Comparison of ENCODE assay signal across 12 cellular contexts in genomic region chr16:2038359-2039285, GRCh38. TPM values are rescaled to one million over a fixed set of nuclear protein-coding genes. Genes with fewer than 3 reads are reported as not detected.
DNase-seq lines count a peak whose midpoint lies in the region; ATAC-seq and TF ChIP-seq lines count a peak whose summit lies in the region.
"Had no signal": no experiment of that assay in that cellular context is flagged by ENCODE, and none has a peak within 500 bp of the region (broad histone marks: within the 10 kb centered on the region; RNA-seq: fewer than 3 reads in every experiment).

No MANE protein-coding gene starts in this region.

- intact Hi-C loops in lower lobe of right lung (cut with DNase I): no loop called here

- H3K4me3 Mint-ChIP-seq in effector memory CD8-positive, alpha-beta T cell: no peak overlapping the region

- H3K27me3 Mint-ChIP-seq in effector memory CD8-positive, alpha-beta T cell: no peaks in the 10 kb centered on the region

- DNase-seq in lower lobe of right lung: no peak
- no peak for DNase-seq in effector memory CD8-positive, alpha-beta T cell
- no peak for DNase-seq in germinal center (ENCODE audit: low spot score)
- DNase-seq in Karpas-422: no peak
- DNase-seq in AG20443 (ENCODE audit: low spot score): no peak
- DNase-seq: cerebellar nuclear complex, mammary epithelial cell, NCI-H1694 treated with DMSO at 0.1 percent for 48 hours, OCI-M1 had no signal

- no peaks in the 10 kb centered on the region for H3K9me3 ChIP-seq in HEK293 (ENCODE audit: control insufficient read depth, insufficient read depth, low read depth, low read length)
- H3K9me3 ChIP-seq in lower lobe of right lung: no peaks in the 10 kb centered on the region
- no peaks in the 10 kb centered on the region for H3K9me3 ChIP-seq in subcutaneous abdominal adipose tissue (ENCODE audit: control insufficient read depth in 5 of 5, low read length in 5 of 5)
- H3K9me3 ChIP-seq in Karpas-422 (ENCODE audit: low read length): no peaks in the 10 kb centered on the region

- H4K20me1 ChIP-seq in Karpas-422 (ENCODE audit: insufficient read depth, low read depth, low read length): no peaks in the 10 kb centered on the region

- H3K4me3 ChIP-seq in HEK293 (ENCODE audit: low read depth, low read length) (no peak overlapping the region), lower lobe of right lung (peak overlapping the region; percentile 31), subcutaneous abdominal adipose tissue (ENCODE audit: low read depth in 1 of 5, low read length in 5 of 5) (peak overlapping the region in 1 of 5 donors; percentile 3), Karpas-422 (ENCODE audit: low read length) (no peak overlapping the region)

- no peaks in the 10 kb centered on the region for H3K9me3 Mint-ChIP-seq in effector memory CD8-positive, alpha-beta T cell

- no peaks in the 10 kb centered on the region for H3K79me2 ChIP-seq in Karpas-422 (ENCODE audit: low read length)

- peaks cover 0 to 19% of the 10 kb centered on the region in 2 experiments; a peak in 2 of 3 replicates for H3K36me3 ChIP-seq in HEK293 (ENCODE audit: control insufficient read depth in 2 of 2, insufficient read depth in 1 of 2, low read length in 2 of 2)
- peaks cover 33% of the 10 kb centered on the region for H3K36me3 ChIP-seq in lower lobe of right lung
- H3K36me3 ChIP-seq in subcutaneous abdominal adipose tissue (ENCODE audit: control insufficient read depth in 5 of 5, insufficient read depth in 5 of 5, low read length in 5 of 5): peaks cover 0 to 17% (median 15%) of the 10 kb centered on the region in 5 donors
- no peaks in the 10 kb centered on the region for H3K36me3 ChIP-seq in Karpas-422 (ENCODE audit: insufficient read depth, low read length)

- peak overlapping the region in 1 of 5 donors; percentile 43 for H3K9ac ChIP-seq in subcutaneous abdominal adipose tissue (ENCODE audit: low read length in 5 of 5)
- H3K9ac ChIP-seq in Karpas-422 (ENCODE audit: low read length): no peak overlapping the region

- CTCF ChIA-PET in HEK293 (lab: Yijun Ruan, JAX): no interaction called here

- POLR2A ChIA-PET in HEK293 (lab: Yijun Ruan, JAX): interaction anchor here (1.3 to 2.4 kb wide), 2 partner anchors 9 to 11 kb away, joined by 4 to 6 read pairs; partner anchors contain the start of genes NTHL1 and TSC2

- H3K4me1 ChIP-seq in HEK293 (ENCODE audit: control insufficient read depth, insufficient read depth, low read length) (peaks cover 4% of the 10 kb centered on the region; the same call in 1 of the 2 replicates), lower lobe of right lung (peaks cover 93% of the 10 kb centered on the region), subcutaneous abdominal adipose tissue (ENCODE audit: control insufficient read depth in 5 of 5, insufficient read depth in 5 of 5, low read length in 5 of 5) (peaks cover 4 to 87% (median 78%) of the 10 kb centered on the region in 5 donors), Karpas-422 (ENCODE audit: low read length) (no peaks in the 10 kb centered on the region)

- no peak overlapping the region for H3K4me2 ChIP-seq in Karpas-422 (ENCODE audit: low read depth, low read length, poor library complexity, severe bottlenecking)

- H3K27ac ChIP-seq in HEK293 (ENCODE audit: extremely low read depth, low read depth, low read length) (no peak overlapping the region), cingulate gyrus (ENCODE audit: low read depth, low read length) (peak overlapping the region; percentile 29), lower lobe of right lung (peak overlapping the region; percentile 92), subcutaneous abdominal adipose tissue (ENCODE audit: low read depth, low read length) (peak overlapping the region; percentile 23), Karpas-422 (ENCODE audit: low read length) (no peak overlapping the region)

- ATAC-seq in lower lobe of right lung: no peak
- no peak for ATAC-seq in effector memory CD8-positive, alpha-beta T cell (replicated peaks)

- no peak overlapping the region for H3K27ac Mint-ChIP-seq in effector memory CD8-positive, alpha-beta T cell

- no peak overlapping the region for H2AFZ ChIP-seq in Karpas-422 (ENCODE audit: low read length)

- no peaks in the 10 kb centered on the region for H3K9me2 ChIP-seq in Karpas-422 (replicated peaks; ENCODE audit: insufficient read depth, low read length)

- H3K27me3 ChIP-seq in lower lobe of right lung (ENCODE audit: low read depth) (no peaks in the 10 kb centered on the region), subcutaneous abdominal adipose tissue (ENCODE audit: control insufficient read depth in 5 of 5, insufficient read depth in 4 of 5, low read length in 5 of 5) (no peaks in the 10 kb centered on the region), Karpas-422 (ENCODE audit: low read length) (no peaks in the 10 kb centered on the region)

- H3K36me3 Mint-ChIP-seq in effector memory CD8-positive, alpha-beta T cell (ENCODE audit: insufficient read depth): no peaks in the 10 kb centered on the region

- TF ChIP-seq CTCF in HEK293 (tag by site-specific recombination; IDR thresholded peaks at IDR 0.05) (no peak), lower lobe of right lung (IDR thresholded peaks at IDR 0.05) (no peak)

- no peaks in the 10 kb centered on the region for H3K4me1 Mint-ChIP-seq in effector memory CD8-positive, alpha-beta T cell (ENCODE audit: low read depth in 2 of 2)

TF ChIP-seq in HEK293, 187 proteins besides CTCF, POLR2A, EP300 and RAD21:
- TF ChIP-seq PATZ1 (tag by site-specific recombination; IDR thresholded peaks at IDR 0.05) (peak; percentile 33; the same call in 1 of the 2 replicates), ZNF16 (tag by site-specific recombination; IDR thresholded peaks at IDR 0.05; ENCODE audit: low read depth) (no peak), GLIS2 (tag by site-specific recombination; IDR thresholded peaks at IDR 0.05) (peak; percentile 42), KLF7 (tag by site-specific recombination; IDR thresholded peaks at IDR 0.05; ENCODE audit: borderline replicate concordance) (no peak), ZBTB21 (tag by site-specific recombination; IDR thresholded peaks at IDR 0.05) (no peak), GLIS1 (tag by site-specific recombination; IDR thresholded peaks at IDR 0.05) (no peak), ZBTB48 (tag by site-specific recombination; IDR thresholded peaks at IDR 0.05) (no peak), ZNF701 (tag by site-specific recombination; IDR thresholded peaks at IDR 0.05) (no peak), HOXD13 (CRISPR knock-in tag; IDR thresholded peaks at IDR 0.05; ENCODE audit: borderline replicate concordance) (no peak), ZNF341 (tag by site-specific recombination; IDR thresholded peaks at IDR 0.05; ENCODE audit: low read depth) (peak; percentile 77), ZNF175 (tag by site-specific recombination; IDR thresholded peaks at IDR 0.05) (no peak), SALL2 (tag by site-specific recombination; IDR thresholded peaks at IDR 0.05; ENCODE audit: borderline replicate concordance) (no peak), ZNF157 (tag by site-specific recombination; IDR thresholded peaks at IDR 0.05) (no peak), ZBTB10 (tag by site-specific recombination; IDR thresholded peaks at IDR 0.05) (peak; percentile 27; the same call in 1 of the 2 replicates), ZSCAN30 (tag by site-specific recombination; IDR thresholded peaks at IDR 0.05) (no peak)

RNA-seq across cellular contexts. Expression of gene NTHL1, which starts 9.0 kb away (rescaled TPM):
- total RNA-seq in lower lobe of right lung: 24.3 TPM
- total RNA-seq in Karpas-422 (2014; rRNA removed; shearing (Covaris generic); ENCODE audit: low replicate concordance): 23.2 and 52.2 TPM in 2 replicates

RNA-seq across cellular contexts. Expression of gene TSC2, which starts 9.2 kb away (rescaled TPM):
- 123 TPM for total RNA-seq in lower lobe of right lung
- total RNA-seq in Karpas-422 (2014; rRNA removed; shearing (Covaris generic); ENCODE audit: low replicate concordance): 33.3 and 64.5 TPM in 2 replicates

RNA-seq across cellular contexts. Expression of gene NHERF2, which starts 11.9 kb away (rescaled TPM):
- 343 TPM for total RNA-seq in lower lobe of right lung
- total RNA-seq in Karpas-422 (2014; rRNA removed; shearing (Covaris generic); ENCODE audit: low replicate concordance): not detected in 2 replicates

RNA-seq across cellular contexts. Expression of gene NPW, which starts 19.0 kb away (rescaled TPM):
- not detected for total RNA-seq in lower lobe of right lung
- 3.0 TPM in 1 of 2 replicates, not detected in the other for total RNA-seq in Karpas-422 (2014; rRNA removed; shearing (Covaris generic); ENCODE audit: low replicate concordance)

RNA-seq across cellular contexts. Expression of gene ZNF598, which starts 29.0 kb away (rescaled TPM):
- 27.2 TPM for total RNA-seq in lower lobe of right lung
- total RNA-seq in Karpas-422 (2014; rRNA removed; shearing (Covaris generic); ENCODE audit: low replicate concordance): 12.6 and 20.5 TPM in 2 replicates

Comparison
In these comparisons a context has a peak if more than half of its experiments do, and no peak if none do; other contexts are left out.
1. H3K27ac ChIP-seq: peak in cingulate gyrus (single experiment), lower lobe of right lung (single experiment) and subcutaneous abdominal adipose tissue (single experiment); none in HEK293 (single experiment) and Karpas-422 (single experiment).
2. RNA of gene NHERF2, which starts 11.9 kb away (total RNA-seq): 343 TPM in lower lobe of right lung (single experiment); not detected in Karpas-422; every median in the first group is over 100 times any median in the second.